ENCODE assay signal across 8 cellular contexts in genomic region chr7:99380823-99381663, GRCh38. TPM values are rescaled to one million over a fixed set of nuclear protein-coding genes. Genes with fewer than 3 reads are reported as not detected.
DNase-seq lines count a peak whose midpoint lies in the region; ATAC-seq lines count a peak whose summit lies in the region.

No MANE protein-coding gene starts in this region.

- ATAC-seq in Right ventricle myocardium inferior, result peak; percentile 17
- ATAC-seq in HG03571 (IDR thresholded peaks at IDR 0.05; ENCODE audit: unreplicated experiment), result peak; percentile 78
- peak; percentile 5 for ATAC-seq in Right ventricle myocardium superior (ENCODE audit: poor library complexity)

- DNase-seq in Right ventricle myocardium inferior (ENCODE audit: missing footprints) (peak; percentile 73), cardiac septum (ENCODE audit: low spot score) (no peak), activated T-cell treated with anti-CD3 and anti-CD28 coated beads for 4 hours (peak; percentile 75), Right ventricle myocardium superior (peak; percentile 57), OCI-M1 (lab: John Stamatoyannopoulos, UW) (no peak), NCI-H524 treated with DMSO at 0.1 percent for 48 hours (lab: John Stamatoyannopoulos, UW) (no peak)
- DNase-seq in stimulated activated CD4-positive, alpha-beta T cell treated with anti-CD3 and anti-CD28 coated beads, Interleukin-2, amount 100 ng/mL, for 48 hours, result peak; percentile 77 to 78

- intact Hi-C loops in Right ventricle myocardium inferior (cut with DNase I), result no loop called here
- intact Hi-C loops in cardiac septum (cut with DNase I), result no loop called here
- intact Hi-C loops in Right ventricle myocardium superior (cut with DNase I), result no loop called here

RNA-seq across cellular contexts. Expression of gene ARPC1B, which starts 6.5 kb away (rescaled TPM):
- total RNA-seq in Right ventricle myocardium inferior (51.1 TPM), cardiac septum (40.4 TPM), Right ventricle myocardium superior (40.6 TPM)

RNA-seq across cellular contexts. Expression of gene PDAP1, which starts 27.4 kb away (rescaled TPM):
- total RNA-seq in Right ventricle myocardium inferior (107 TPM), cardiac septum (95.6 TPM), Right ventricle myocardium superior (97.7 TPM)

RNA-seq across cellular contexts. Expression of gene BUD31, which starts 27.7 kb away (rescaled TPM):
- 38.1 TPM for total RNA-seq in Right ventricle myocardium inferior
- 46.5 TPM for total RNA-seq in cardiac septum
- total RNA-seq in Right ventricle myocardium superior, result 31.5 TPM

RNA-seq across cellular contexts. Expression of gene ARPC1A, which starts 55.3 kb away (rescaled TPM):
- total RNA-seq in Right ventricle myocardium inferior, result 139 TPM
- total RNA-seq in cardiac septum, result 116 TPM
- total RNA-seq in Right ventricle myocardium superior, result 133 TPM

RNA-seq across cellular contexts. Expression of gene PTCD1, which starts 57.6 kb away (rescaled TPM):
- total RNA-seq in Right ventricle myocardium inferior, result 3.6 TPM
- 3.4 TPM for total RNA-seq in cardiac septum
- 3.0 TPM for total RNA-seq in Right ventricle myocardium superior

Comparison
In these comparisons a context has a peak if more than half of its experiments do, and no peak if none do; other contexts are left out.
1. DNase-seq: peak in Right ventricle myocardium inferior (single experiment), activated T-cell treated with anti-CD3 and anti-CD28 coated beads for 4 hours (single experiment), Right ventricle myocardium superior (single experiment) and stimulated activated CD4-positive, alpha-beta T cell treated with anti-CD3 and anti-CD28 coated beads, Interleukin-2, amount 100 ng/mL, for 48 hours (2 of 2); none in cardiac septum (single experiment), OCI-M1 (single experiment) and NCI-H524 treated with DMSO at 0.1 percent for 48 hours (single experiment).
2. ATAC-seq: peak in every context shown above with its lines; median percentile 78 in HG03571; 17 in Right ventricle myocardium inferior; 5 in Right ventricle myocardium superior.